In the genomic region with DNA sequence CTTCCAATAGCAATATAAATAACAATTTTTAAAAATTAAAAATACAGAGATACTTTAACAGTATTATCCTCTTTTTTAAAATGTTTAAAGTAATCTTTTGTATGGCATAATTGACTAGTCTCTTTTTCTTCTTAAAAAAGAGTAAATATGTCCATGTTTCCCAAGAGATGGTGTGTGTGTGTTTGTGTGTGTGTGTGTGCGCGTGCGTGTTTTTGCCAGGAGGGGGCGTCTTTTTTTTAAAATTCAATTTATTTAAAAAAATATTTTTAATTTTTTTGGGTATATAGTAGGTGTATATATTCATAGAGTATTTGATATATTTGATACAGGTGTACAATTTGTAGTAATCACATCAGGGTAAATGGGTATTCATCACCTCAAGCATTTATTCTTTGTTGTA, we compare ENCODE assay signal across 1 cellular context.
TF ChIP-seq lines count a peak whose summit lies in the region.

No MANE protein-coding gene starts in this region.

TF ChIP-seq in SK-N-SH treated with all-trans-retinoic acid at 6 μM for 48 hours, 23 proteins besides CTCF, POLR2A, EP300 and RAD21 (continued from another document):
- no peak for TF ChIP-seq OSR1 (CRISPR knock-in tag; IDR thresholded peaks at IDR 0.05)
TF ChIP-seq in SK-N-SH treated with all-trans-retinoic acid at 6 μM for 48 hours: peak in this region for 0.
